In the genomic region with DNA sequence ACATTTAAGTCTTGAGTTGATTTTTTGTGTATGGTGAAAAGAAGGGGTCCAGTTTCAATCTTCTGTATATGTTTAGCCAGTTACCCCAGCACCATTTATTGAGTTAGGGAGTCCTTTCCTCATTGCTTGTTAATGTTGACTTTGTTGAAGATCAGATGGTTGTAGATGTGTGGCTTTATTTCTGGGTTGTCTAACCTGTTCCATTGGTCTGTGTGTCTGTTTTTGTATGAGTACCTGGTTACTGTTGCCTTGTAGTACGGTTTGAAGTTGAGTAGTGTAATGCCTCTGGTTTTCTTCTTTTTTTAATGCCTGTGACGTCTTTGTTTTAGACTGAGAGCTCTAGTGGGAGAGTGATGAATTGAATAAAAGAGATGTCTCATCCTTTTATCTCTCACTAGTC, we compare ENCODE assay signal across 30 cellular contexts.
"Had no signal": no experiment of that assay in that cellular context is flagged by ENCODE, and none has a peak within 500 bp of the region (broad histone marks: within the 10 kb centered on the region; RNA-seq: fewer than 3 reads in every experiment).

No MANE protein-coding gene starts in this region.

- ATAC-seq: activated CD8-positive, alpha-beta T cell treated with anti-CD3 and anti-CD28 coated beads for 36 hours; activated T-cell treated with anti-CD3 and anti-CD28 coated beads, Interleukin-2, amount 50 U/mL, for 72 hours; activated T-helper 17 cell treated with anti-CD3 and anti-CD28 coated beads, Interleukin-2, amount 50 U/mL, for 72 hours had no signal

- H3K36me3 ChIP-seq: brain microvascular endothelial cell, Peyer's patch, WERI-Rb-1 had no signal

- H3K27me3 ChIP-seq: brain microvascular endothelial cell, Peyer's patch had no signal

- H3K4me1 ChIP-seq: Peyer's patch had no signal

- DNase-seq: activated CD4-positive, alpha-beta T cell treated with anti-CD3 and anti-CD28 coated beads, Interleukin-2, amount 10 ng/mL, durations not matched to agents 24 days and 14 days; activated CD4-positive, alpha-beta T cell treated with anti-CD3 and anti-CD28 coated beads, Interleukin-2, amount 50 U/mL, for 4 hours; activated CD4-positive, CD25-positive, alpha-beta regulatory T cell; activated CD8-positive, alpha-beta T cell treated with anti-CD3 and anti-CD28 coated beads for 36 hours; activated effector memory CD4-positive, alpha-beta T cell treated with anti-CD3 and anti-CD28 coated beads, Interleukin-2, amount 50 U/mL, for 16 hours; activated naive CD4-positive, alpha-beta T cell; activated naive CD4-positive, alpha-beta T cell treated with anti-CD3 and anti-CD28 coated beads, Interleukin-2, amount 50 U/mL, for 16 hours; activated naive CD8-positive, alpha-beta T cell treated with anti-CD3 and anti-CD28 coated beads for 36 hours; activated T-cell treated with anti-CD3 and anti-CD28 coated beads, Interleukin-2, amount 50 U/mL, for 1 hour; activated T-cell treated with anti-CD3 and anti-CD28 coated beads, Interleukin-2, amount 50 U/mL, for 72 hours; amniotic stem cell; aorta; brain microvascular endothelial cell; central memory CD4-positive, alpha-beta T cell; Karpas-422; KBM-7; NCI-H1105; NCI-H1417 treated with DMSO at 0.1 percent for 48 hours; NCI-H1694; NCI-H1930; NCI-H2081 treated with DMSO at 0.1 percent for 48 hours; NCI-H345; NCI-H526 treated with DMSO at 0.1 percent for 48 hours; Peyer's patch; RPMI8226; SHP77 treated with DMSO at 0.1 percent for 48 hours; T1000; WERI-Rb-1 had no signal

- H3K9me3 ChIP-seq: Peyer's patch had no signal

- H3K27ac Mint-ChIP-seq: activated CD4-positive, alpha-beta T cell treated with anti-CD3 and anti-CD28 coated beads, Interleukin-2, amount 10 ng/mL, durations not matched to agents 24 days and 14 days; activated CD8-positive, alpha-beta T cell treated with anti-CD3 and anti-CD28 coated beads for 36 hours; activated naive CD8-positive, alpha-beta T cell treated with anti-CD3 and anti-CD28 coated beads for 36 hours; activated T-cell treated with anti-CD3 and anti-CD28 coated beads, Interleukin-2, amount 50 U/mL, for 72 hours; activated T-helper 17 cell treated with anti-CD3 and anti-CD28 coated beads, Interleukin-2, amount 50 U/mL, for 72 hours had no signal

- H3K4me3 ChIP-seq: Peyer's patch, SK-N-MC had no signal

- H3K4me1 Mint-ChIP-seq: activated CD4-positive, alpha-beta T cell treated with anti-CD3 and anti-CD28 coated beads, Interleukin-2, amount 10 ng/mL, durations not matched to agents 24 days and 14 days; activated naive CD8-positive, alpha-beta T cell treated with anti-CD3 and anti-CD28 coated beads for 36 hours; activated T-helper 17 cell treated with anti-CD3 and anti-CD28 coated beads, Interleukin-2, amount 50 U/mL, for 72 hours had no signal

- H3K27me3 Mint-ChIP-seq: activated CD4-positive, alpha-beta T cell treated with anti-CD3 and anti-CD28 coated beads, Interleukin-2, amount 10 ng/mL, durations not matched to agents 24 days and 14 days; activated CD8-positive, alpha-beta T cell treated with anti-CD3 and anti-CD28 coated beads for 36 hours; activated naive CD8-positive, alpha-beta T cell treated with anti-CD3 and anti-CD28 coated beads for 36 hours; activated T-helper 17 cell treated with anti-CD3 and anti-CD28 coated beads, Interleukin-2, amount 50 U/mL, for 72 hours had no signal

- H3K4me3 Mint-ChIP-seq: activated CD4-positive, alpha-beta T cell treated with anti-CD3 and anti-CD28 coated beads, Interleukin-2, amount 10 ng/mL, durations not matched to agents 24 days and 14 days; activated CD8-positive, alpha-beta T cell treated with anti-CD3 and anti-CD28 coated beads for 36 hours; activated naive CD8-positive, alpha-beta T cell treated with anti-CD3 and anti-CD28 coated beads for 36 hours; activated T-cell treated with anti-CD3 and anti-CD28 coated beads, Interleukin-2, amount 50 U/mL, for 72 hours; activated T-helper 17 cell treated with anti-CD3 and anti-CD28 coated beads, Interleukin-2, amount 50 U/mL, for 72 hours had no signal

- H3K27ac ChIP-seq: brain microvascular endothelial cell, Peyer's patch, SK-N-MC, WERI-Rb-1 had no signal
